Comparison of ENCODE assay signal across 8 cellular contexts in the genomic region with DNA sequence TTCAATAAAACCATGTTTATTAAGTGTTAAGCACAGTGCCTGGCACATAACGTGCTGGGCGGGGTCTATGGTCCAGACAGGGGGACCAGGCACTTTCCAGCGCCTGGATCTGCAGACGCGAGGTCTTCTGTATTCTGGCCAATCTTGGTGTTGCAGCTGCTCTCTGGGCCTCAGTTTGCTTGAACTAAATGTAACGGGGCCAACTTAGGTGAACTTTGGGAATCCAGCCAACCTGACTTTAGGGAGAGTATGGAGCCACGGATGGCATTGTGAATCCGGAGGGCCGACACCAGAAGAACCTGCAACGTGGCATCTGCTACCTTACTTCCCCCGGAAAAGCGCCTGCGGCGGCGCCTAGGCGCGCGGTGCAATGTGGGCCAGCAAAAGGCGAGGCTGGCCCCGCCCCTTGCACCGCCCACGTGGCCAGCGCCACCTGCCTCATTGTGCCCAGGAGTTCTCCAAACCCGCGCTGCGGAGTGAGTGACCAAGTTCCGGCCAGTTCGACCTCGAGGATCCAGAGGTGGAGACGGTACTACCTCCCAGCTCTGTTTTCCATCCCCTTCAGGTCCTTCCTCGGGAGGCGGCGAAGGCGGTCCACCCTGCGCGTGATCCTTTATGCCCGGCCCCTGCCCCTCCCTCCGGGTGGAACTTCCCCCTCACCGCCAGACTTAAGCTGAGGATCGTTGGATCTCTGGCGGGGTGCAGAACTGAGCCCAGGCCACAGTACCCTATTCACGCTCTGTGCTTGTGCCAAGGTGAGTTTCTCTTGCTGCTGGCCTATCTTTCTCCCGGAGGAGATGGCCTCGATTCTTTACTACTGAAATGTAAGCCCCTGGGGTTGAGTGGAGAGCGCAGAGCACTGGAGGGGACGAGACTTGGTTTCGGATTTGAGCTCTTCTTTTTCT. TPM values are rescaled to one million over a fixed set of nuclear protein-coding genes. Genes with fewer than 3 reads are reported as not detected.
DNase-seq lines count a peak whose midpoint lies in the region; ATAC-seq and TF ChIP-seq lines count a peak whose summit lies in the region.

A gene (plus strand): TSS at position 426 of the 905 bp plus-strand sequence. CDS start 10,969 bp downstream, outside the sequence.

- H2AFZ ChIP-seq in osteoblast (ENCODE audit: low read length) = peak within 1 kb of the TSS; percentile 99

- peak; percentile 91 for DNase-seq in GM10248 (ENCODE audit: extremely low spot score)
- peak; percentile 96 for DNase-seq in NCI-H1092 treated with DMSO at 0.1 percent for 48 hours (lab: John Stamatoyannopoulos, UW)
- peak; percentile 92 for DNase-seq in glomerular visceral epithelial cell (ENCODE audit: extremely low spot score)
- peak; percentile 97 for DNase-seq in osteoblast (ENCODE audit: insufficient read length, low spot score, missing footprints)
- DNase-seq in testis = peak; percentile 90

- POLR2A ChIA-PET in GM10248 (lab: Yijun Ruan, JAX) = interaction anchor here (0.6 to 4.8 kb wide), 12 partner anchors 9 to 751 kb away, joined by 3 to 47 read pairs (median 5); a partner anchor contains a TSS

- H3K36me3 Mint-ChIP-seq in activated naive CD4-positive, alpha-beta T cell treated with anti-CD3 and anti-CD28 coated beads, Interleukin-2, amount 50 U/mL, for 24 hours = peaks cover 9% of the 10 kb centered on the region

- WGBS in testis, 2 donors = 1 to 4% methylated on average over 27 to 35 of the region's 47 CpGs

- peak within 1 kb of the TSS; percentile 97 for H3K4me3 Mint-ChIP-seq in activated naive CD4-positive, alpha-beta T cell treated with anti-CD3 and anti-CD28 coated beads, Interleukin-2, amount 50 U/mL, for 24 hours

- H3K36me3 ChIP-seq in osteoblast (ENCODE audit: insufficient read depth, low read length) (peaks cover 12% of the 10 kb centered on the region), testis (ENCODE audit: low read depth, missing control alignments) (no peaks in the 10 kb centered on the region)

- ATAC-seq in HG02610 (IDR thresholded peaks at IDR 0.05; ENCODE audit: unreplicated experiment) = peak; percentile 79
- peak; percentile 97 for ATAC-seq in SK-N-SH treated with all-trans-retinoic acid at 6 μM for 48 hours

- no peaks in the 10 kb centered on the region for H3K9me3 Mint-ChIP-seq in activated naive CD4-positive, alpha-beta T cell treated with anti-CD3 and anti-CD28 coated beads, Interleukin-2, amount 50 U/mL, for 24 hours

- H3K27ac ChIP-seq in osteoblast (ENCODE audit: low read depth, low read length) (peak within 1 kb of the TSS; percentile 96), testis (peak within 1 kb of the TSS; percentile 77 to 89)

- H3K9me3 ChIP-seq in osteoblast (ENCODE audit: low read depth, low read length) = no peaks in the 10 kb centered on the region
- no peaks in the 10 kb centered on the region for H3K9me3 ChIP-seq in testis

- H3K4me2 ChIP-seq in osteoblast (ENCODE audit: insufficient read depth, low read length) = peak within 1 kb of the TSS; percentile 93

- no peaks in the 10 kb centered on the region for H3K27me3 Mint-ChIP-seq in activated naive CD4-positive, alpha-beta T cell treated with anti-CD3 and anti-CD28 coated beads, Interleukin-2, amount 50 U/mL, for 24 hours

- peak within 1 kb of the TSS; percentile 95 for H3K27ac Mint-ChIP-seq in activated naive CD4-positive, alpha-beta T cell treated with anti-CD3 and anti-CD28 coated beads, Interleukin-2, amount 50 U/mL, for 24 hours

- intact Hi-C loops in testis (cut with DNase I; ENCODE audit: low total_unique reads) = no loop called here

- TF ChIP-seq CTCF in GM10248 (IDR thresholded peaks at IDR 0.05; ENCODE audit: control extremely low read depth, extremely low read depth, low read depth, missing control alignments) = no peak
- no peak for TF ChIP-seq CTCF in osteoblast (IDR thresholded peaks at IDR 0.05; ENCODE audit: extremely low read depth, low read depth, low read length)
- peak in 1 of 3 experiments; percentile 33 for TF ChIP-seq CTCF in testis (IDR thresholded peaks at IDR 0.05)

- H3K27me3 ChIP-seq in osteoblast (ENCODE audit: insufficient read depth, low read length) (no peaks in the 10 kb centered on the region), testis (no peaks in the 10 kb centered on the region)

- peaks cover 41% of the 10 kb centered on the region for H3K79me2 ChIP-seq in osteoblast (ENCODE audit: insufficient read depth, low read length)

- no peaks in the 10 kb centered on the region for H4K20me1 ChIP-seq in osteoblast (ENCODE audit: insufficient read depth, low read length)

- H3K4me1 Mint-ChIP-seq in activated naive CD4-positive, alpha-beta T cell treated with anti-CD3 and anti-CD28 coated beads, Interleukin-2, amount 50 U/mL, for 24 hours = peaks cover 20% of the 10 kb centered on the region

- CTCF ChIA-PET in GM10248 (lab: Yijun Ruan, JAX) = interaction anchor here (0.9 to 2.3 kb wide), 11 partner anchors 9 to 191 kb away, joined by 3 to 12 read pairs (median 4); a partner anchor contains a TSS

- no peak for TF ChIP-seq POLR2A in testis (IDR thresholded peaks at IDR 0.05)

- H3K4me3 ChIP-seq in osteoblast (ENCODE audit: insufficient read depth, low read length) (peak within 1 kb of the TSS; percentile 96), testis (peak within 1 kb of the TSS; percentile 48 to 86)

- peaks cover 16% of the 10 kb centered on the region for H3K4me1 ChIP-seq in osteoblast (ENCODE audit: insufficient read depth, low read length)
- peaks cover 6% of the 10 kb centered on the region for H3K4me1 ChIP-seq in testis

TF ChIP-seq in SK-N-SH treated with all-trans-retinoic acid at 6 μM for 48 hours, 23 proteins besides CTCF, POLR2A, EP300 and RAD21 (continues in another document):
- no peak for TF ChIP-seq RARB (CRISPR knock-in tag; IDR thresholded peaks at IDR 0.05)
- TF ChIP-seq BACH2 (CRISPR knock-in tag; IDR thresholded peaks at IDR 0.05; ENCODE audit: borderline replicate concordance) = no peak
- no peak for TF ChIP-seq ESRRG (CRISPR knock-in tag; IDR thresholded peaks at IDR 0.05)
- TF ChIP-seq ZNF8 (CRISPR knock-in tag; IDR thresholded peaks at IDR 0.05) = no peak
- TF ChIP-seq ARNTL (CRISPR knock-in tag; IDR thresholded peaks at IDR 0.05; ENCODE audit: borderline replicate concordance, low read depth) = no peak
- TF ChIP-seq, protein P1, sequence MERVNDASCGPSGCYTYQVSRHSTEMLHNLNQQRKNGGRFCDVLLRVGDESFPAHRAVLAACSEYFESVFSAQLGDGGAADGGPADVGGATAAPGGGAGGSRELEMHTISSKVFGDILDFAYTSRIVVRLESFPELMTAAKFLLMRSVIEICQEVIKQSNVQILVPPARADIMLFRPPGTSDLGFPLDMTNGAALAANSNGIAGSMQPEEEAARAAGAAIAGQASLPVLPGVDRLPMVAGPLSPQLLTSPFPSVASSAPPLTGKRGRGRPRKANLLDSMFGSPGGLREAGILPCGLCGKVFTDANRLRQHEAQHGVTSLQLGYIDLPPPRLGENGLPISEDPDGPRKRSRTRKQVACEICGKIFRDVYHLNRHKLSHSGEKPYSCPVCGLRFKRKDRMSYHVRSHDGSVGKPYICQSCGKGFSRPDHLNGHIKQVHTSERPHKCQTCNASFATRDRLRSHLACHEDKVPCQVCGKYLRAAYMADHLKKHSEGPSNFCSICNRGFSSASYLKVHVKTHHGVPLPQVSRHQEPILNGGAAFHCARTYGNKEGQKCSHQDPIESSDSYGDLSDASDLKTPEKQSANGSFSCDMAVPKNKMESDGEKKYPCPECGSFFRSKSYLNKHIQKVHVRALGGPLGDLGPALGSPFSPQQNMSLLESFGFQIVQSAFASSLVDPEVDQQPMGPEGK (CRISPR knock-in tag; IDR thresholded peaks at IDR 0.05; ENCODE audit: borderline replicate concordance) = no peak
- no peak for TF ChIP-seq ZFP30 (CRISPR knock-in tag; IDR thresholded peaks at IDR 0.05)
- peak; percentile 89; the same call in 1 of the 2 replicates for TF ChIP-seq CSDC2 (CRISPR knock-in tag; IDR thresholded peaks at IDR 0.05)
- TF ChIP-seq TCF4 (CRISPR knock-in tag; IDR thresholded peaks at IDR 0.05; ENCODE audit: borderline replicate concordance) = 0 out of 2 replicates have a peak, but pooled peaks have one; percentile 30
- TF ChIP-seq, protein P2, sequence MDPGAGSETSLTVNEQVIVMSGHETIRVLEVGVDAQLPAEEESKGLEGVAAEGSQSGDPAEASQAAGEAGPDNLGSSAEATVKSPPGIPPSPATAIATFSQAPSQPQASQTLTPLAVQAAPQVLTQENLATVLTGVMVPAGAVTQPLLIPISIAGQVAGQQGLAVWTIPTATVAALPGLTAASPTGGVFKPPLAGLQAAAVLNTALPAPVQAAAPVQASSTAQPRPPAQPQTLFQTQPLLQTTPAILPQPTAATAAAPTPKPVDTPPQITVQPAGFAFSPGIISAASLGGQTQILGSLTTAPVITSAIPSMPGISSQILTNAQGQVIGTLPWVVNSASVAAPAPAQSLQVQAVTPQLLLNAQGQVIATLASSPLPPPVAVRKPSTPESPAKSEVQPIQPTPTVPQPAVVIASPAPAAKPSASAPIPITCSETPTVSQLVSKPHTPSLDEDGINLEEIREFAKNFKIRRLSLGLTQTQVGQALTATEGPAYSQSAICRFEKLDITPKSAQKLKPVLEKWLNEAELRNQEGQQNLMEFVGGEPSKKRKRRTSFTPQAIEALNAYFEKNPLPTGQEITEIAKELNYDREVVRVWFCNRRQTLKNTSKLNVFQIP (CRISPR knock-in tag; IDR thresholded peaks at IDR 0.05; ENCODE audit: borderline replicate concordance, low read depth) = 0 out of 2 replicates have a peak, but pooled peaks have one; percentile 16
- TF ChIP-seq GLIS3 (CRISPR knock-in tag; IDR thresholded peaks at IDR 0.05) = no peak
- TF ChIP-seq, protein P3, sequence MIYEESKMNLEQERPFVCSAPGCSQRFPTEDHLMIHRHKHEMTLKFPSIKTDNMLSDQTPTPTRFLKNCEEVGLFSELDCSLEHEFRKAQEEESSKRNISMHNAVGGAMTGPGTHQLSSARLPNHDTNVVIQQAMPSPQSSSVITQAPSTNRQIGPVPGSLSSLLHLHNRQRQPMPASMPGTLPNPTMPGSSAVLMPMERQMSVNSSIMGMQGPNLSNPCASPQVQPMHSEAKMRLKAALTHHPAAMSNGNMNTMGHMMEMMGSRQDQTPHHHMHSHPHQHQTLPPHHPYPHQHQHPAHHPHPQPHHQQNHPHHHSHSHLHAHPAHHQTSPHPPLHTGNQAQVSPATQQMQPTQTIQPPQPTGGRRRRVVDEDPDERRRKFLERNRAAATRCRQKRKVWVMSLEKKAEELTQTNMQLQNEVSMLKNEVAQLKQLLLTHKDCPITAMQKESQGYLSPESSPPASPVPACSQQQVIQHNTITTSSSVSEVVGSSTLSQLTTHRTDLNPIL (CRISPR knock-in tag; IDR thresholded peaks at IDR 0.05; ENCODE audit: low read depth) = no peak
- no peak for TF ChIP-seq OSR1 (CRISPR knock-in tag; IDR thresholded peaks at IDR 0.05)
- TF ChIP-seq ZC3H10 (CRISPR knock-in tag; IDR thresholded peaks at IDR 0.05) = no peak

RNA-seq across cellular contexts. Expression of the gene that starts here (rescaled TPM):
- 129 and 136 TPM in 2 replicates for total RNA-seq in osteoblast
- 10 to 100 TPM; 51.1 to 60.1 TPM for total RNA-seq in testis
- polyA plus RNA-seq in testis (ENCODE audit: insufficient read depth, low read depth, low replicate concordance) = 63.7 TPM

Comparison
In these comparisons a context has a peak if more than half of its experiments do, and no peak if none do; other contexts are left out.
1. Peak in every context shown above with its lines: DNase-seq, ATAC-seq, H3K4me3 ChIP-seq and H3K27ac ChIP-seq.